7 cellular contexts compared by ENCODE assay signal in the genomic region with DNA sequence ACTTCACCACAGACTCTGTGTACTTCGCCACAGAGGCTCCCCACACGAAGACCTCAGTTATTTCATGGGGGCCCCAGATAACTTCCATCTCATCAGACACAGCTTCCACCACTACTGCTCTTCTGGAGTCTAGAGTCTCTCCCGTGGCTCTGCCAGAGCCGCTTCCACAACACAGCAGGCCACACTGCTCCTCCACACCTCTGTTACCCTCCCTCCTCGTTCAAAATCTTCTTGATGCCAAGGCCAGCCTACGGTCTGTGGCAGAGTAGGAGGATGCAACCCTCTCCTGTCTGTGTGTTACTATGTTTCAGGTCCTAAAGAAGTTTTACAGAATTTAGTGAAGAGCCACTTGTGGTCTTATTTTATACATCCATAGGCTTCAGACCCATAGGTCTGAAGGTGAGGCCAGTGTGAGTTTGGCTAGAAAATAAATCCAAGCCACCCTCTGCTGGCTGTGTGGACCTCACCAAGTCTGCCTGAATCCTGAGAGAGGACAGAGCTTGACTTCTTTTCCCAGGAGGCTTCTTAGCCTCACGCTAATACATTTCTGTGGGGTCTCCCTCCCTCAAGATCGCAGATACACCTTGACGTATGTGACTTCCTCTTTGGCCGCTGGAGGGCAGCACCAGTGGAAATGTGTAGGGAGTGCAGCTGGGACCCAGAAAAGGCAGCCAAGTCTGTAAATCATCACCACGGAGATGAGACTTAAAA.
DNase-seq lines count a peak whose midpoint lies in the region; ATAC-seq and TF ChIP-seq lines count a peak whose summit lies in the region.

No MANE protein-coding gene starts in this region.

- H3K4me1 ChIP-seq in OCI-LY7 (ENCODE audit: insufficient read depth, low read length, poor library complexity, severe bottlenecking) (no peaks in the 10 kb centered on the region), body of pancreas (peaks cover 4% of the 10 kb centered on the region), gastrocnemius medialis (no peaks in the 10 kb centered on the region)

- H3K27me3 ChIP-seq in body of pancreas, result no peaks in the 10 kb centered on the region
- no peaks in the 10 kb centered on the region for H3K27me3 ChIP-seq in gastrocnemius medialis

- 42 to 45% methylated on average over 11 of the region's 11 CpGs for WGBS in body of pancreas, 2 donors

- H3K9me2 ChIP-seq in OCI-LY7 (ENCODE audit: insufficient read depth, low read length), result no peaks in the 10 kb centered on the region

- TF ChIP-seq CTCF in OCI-LY7 (conservative IDR thresholded peaks at IDR 0.05; ENCODE audit: low read length) (peak; percentile 84), body of pancreas (IDR thresholded peaks at IDR 0.05) (peak; percentile 19 to 31 (median 24)), gastrocnemius medialis (IDR thresholded peaks at IDR 0.05 in 4 of 5, conservative IDR thresholded peaks at IDR 0.05 in 1 of 5) (no peak)

- CTCF ChIA-PET in OCI-LY7 (lab: Charles Lee; ENCODE audit: unreplicated experiment), result no interaction called here

- peak; percentile 86 for ATAC-seq in HG03108 (IDR thresholded peaks at IDR 0.05; ENCODE audit: unreplicated experiment)
- ATAC-seq in body of pancreas, result peak; percentile 35
- no peak for ATAC-seq in gastrocnemius medialis

- H3K9me3 ChIP-seq in OCI-LY7 (ENCODE audit: low read length) (no peaks in the 10 kb centered on the region), body of pancreas (no peaks in the 10 kb centered on the region), gastrocnemius medialis (no peaks in the 10 kb centered on the region)

- BruUV-seq in OCI-LY7 (replicated peaks; lab: Mats Ljungman, UMichigan), result no TSS peak

- in situ Hi-C loops in gastrocnemius medialis (cut with MboI; ENCODE audit: low sequenced_read_pairs in 4 of 4), result no loop called here

- no peaks in the 10 kb centered on the region for H4K20me1 ChIP-seq in OCI-LY7 (ENCODE audit: insufficient read depth, low read length)

- H3K36me3 ChIP-seq in OCI-LY7 (ENCODE audit: insufficient read depth, low read length) (no peaks in the 10 kb centered on the region), body of pancreas (replicated peaks in 1 of 2; ENCODE audit: insufficient read depth in 1 of 2, low read depth in 2 of 2) (no peaks in the 10 kb centered on the region), gastrocnemius medialis (no peaks in the 10 kb centered on the region)

- no peaks in the 10 kb centered on the region for H3K79me2 ChIP-seq in OCI-LY7 (ENCODE audit: insufficient read depth, low read depth, low read length)

- no peak overlapping the region for H2AFZ ChIP-seq in OCI-LY7 (ENCODE audit: low read length)

- DNase-seq in EL, result peak; percentile 38
- peak; percentile 10 for DNase-seq in GM19240 (ENCODE audit: insufficient read length, low spot score)
- DNase-seq in OCI-LY7 (ENCODE audit: low spot score), result peak; percentile 45
- peak; percentile 14 to 54 (median 21) for DNase-seq in body of pancreas
- DNase-seq in myocyte (ENCODE audit: low read depth), result peak; percentile 43
- DNase-seq in gastrocnemius medialis, result no peak

- H3K27ac ChIP-seq in OCI-LY7 (ENCODE audit: low read depth, low read length, poor library complexity, severe bottlenecking) (no peak overlapping the region), body of pancreas (no peak overlapping the region), gastrocnemius medialis (no peak overlapping the region)

- intact Hi-C loops in OCI-LY7 (cut with micrococcal nuclease; ENCODE audit: unreplicated experiment), result loop anchor here (10.0 kb wide), 1 partner anchor 93 kb away; no protein-coding TSS in a partner anchor
- intact Hi-C loops in body of pancreas (cut with DNase I), result no loop called here
- intact Hi-C loops in gastrocnemius medialis (cut with DNase I; ENCODE audit: low total_unique reads), result no loop called here

- H3K4me3 ChIP-seq in OCI-LY7 (ENCODE audit: low read depth, low read length, poor library complexity, severe bottlenecking) (no peak overlapping the region), body of pancreas (no peak overlapping the region), gastrocnemius medialis (no peak overlapping the region)

- no peak for TF ChIP-seq POLR2A in body of pancreas (IDR thresholded peaks at IDR 0.05)
- no peak for TF ChIP-seq POLR2A in gastrocnemius medialis (IDR thresholded peaks at IDR 0.05)

- POLR2A ChIA-PET in OCI-LY7 (lab: Charles Lee), result interaction anchor here (0.7 kb wide), 1 partner anchor 703 kb away, joined by 3 read pairs; no protein-coding TSS in a partner anchor

- no peak overlapping the region for H3K4me2 ChIP-seq in OCI-LY7 (ENCODE audit: low read length)

Comparison
In these comparisons a context has a peak if more than half of its experiments do, and no peak if none do; other contexts are left out.
1. DNase-seq: peak in EL (single experiment), GM19240 (single experiment), OCI-LY7 (single experiment), body of pancreas (4 of 4) and myocyte (single experiment); none in gastrocnemius medialis (0 of 2).
2. ATAC-seq: peak in HG03108 (single experiment) and body of pancreas (single experiment); none in gastrocnemius medialis (0 of 2).
3. CTCF ChIP-seq: peak in OCI-LY7 (single experiment) and body of pancreas (7 of 7); none in gastrocnemius medialis (0 of 5).